In the genomic region with DNA sequence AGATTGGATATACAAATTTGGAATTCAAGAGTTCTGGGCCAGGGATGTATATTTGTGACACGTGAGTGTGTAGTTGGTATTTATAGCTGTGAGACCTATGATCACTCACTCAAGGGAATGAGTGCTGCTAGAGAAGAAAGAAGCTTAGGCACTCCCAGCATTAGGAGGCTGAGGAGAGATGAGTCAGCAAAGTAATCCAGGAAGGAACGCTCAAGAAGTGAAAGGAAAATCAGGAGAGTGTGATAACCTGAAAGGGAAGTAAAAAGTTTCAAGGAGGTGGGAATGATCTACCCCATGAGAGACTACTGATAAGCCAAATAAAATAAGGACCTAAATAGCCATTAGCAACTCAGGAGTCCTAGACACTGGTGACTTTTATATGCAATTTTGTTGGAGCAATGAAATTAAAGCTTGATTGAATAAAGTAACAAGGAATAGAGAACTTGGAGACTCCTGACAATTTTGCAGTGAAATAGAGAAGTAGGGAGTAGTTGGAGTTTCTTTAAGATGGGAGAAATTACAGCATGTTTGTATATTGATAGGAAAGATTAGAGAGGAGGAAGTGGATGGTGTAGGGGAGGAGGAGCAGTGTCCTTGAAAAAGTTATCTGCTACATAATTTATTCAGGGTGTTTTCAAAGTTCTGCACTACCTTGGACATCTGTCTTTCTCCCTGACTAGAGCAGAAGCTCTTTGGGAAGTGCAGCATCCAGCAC, we compare ENCODE assay signal across 11 cellular contexts.
DNase-seq lines count a peak whose midpoint lies in the region; ATAC-seq, FAIRE-seq and TF ChIP-seq lines count a peak whose summit lies in the region.
"Had no signal": no experiment of that assay in that cellular context is flagged by ENCODE, and none has a peak within 500 bp of the region (broad histone marks: within the 10 kb centered on the region; RNA-seq: fewer than 3 reads in every experiment).

No MANE protein-coding gene starts in this region.

- H3K79me2 ChIP-seq in K562 (ENCODE audit: control insufficient read depth, insufficient read depth, low read length) = no peaks in the 10 kb centered on the region

- BruUV-seq in K562 (replicated peaks; lab: Mats Ljungman, UMichigan) = no TSS peak

- peak overlapping the region; percentile 18; the same call in 1 of the 3 replicates for H3K27ac ChIP-seq in K562 (ENCODE audit: extremely low read depth, low read depth, low read length)
- no peak overlapping the region for H3K27ac ChIP-seq in aorta (ENCODE audit: low read depth in 1 of 2, low read length in 2 of 2)

- H3K4me1 ChIP-seq in K562 (replicated peaks in 1 of 2; ENCODE audit: control insufficient read depth in 2 of 2, insufficient read depth in 2 of 2, low read length in 2 of 2) = peaks cover 0 to 17% of the 10 kb centered on the region in 2 experiments; a peak in 3 of 5 replicates
- peaks cover 2 to 4% of the 10 kb centered on the region in 2 donors for H3K4me1 ChIP-seq in aorta (ENCODE audit: control insufficient read depth in 1 of 2, insufficient read depth in 2 of 2, low read length in 2 of 2)

- peak; percentile 24 for DNase-seq in CMK (ENCODE audit: low read depth)
- DNase-seq in KBM-7 = peak; percentile 49
- peak in 3 of 4 experiments; percentile 18 to 40 (median 21) for DNase-seq in K562 (ENCODE audit: extremely low read depth in 1 of 4, low spot score in 3 of 4)
- peak; percentile 76 for DNase-seq in kidney tubule cell (ENCODE audit: low spot score)
- no peak for DNase-seq in aorta
- DNase-seq in NCI-H345 (lab: John Stamatoyannopoulos, UW) = no peak
- DNase-seq in effector memory CD8-positive, alpha-beta T cell = no peak
- DNase-seq: glutamatergic neuron, midbrain had no signal

- POLR2A ChIA-PET in K562 (lab: Yijun Ruan, JAX) = interaction anchor here (1.0 kb wide), 1 partner anchor 121 kb away, joined by 4 read pairs; no protein-coding TSS in a partner anchor

- no peak for TF ChIP-seq CTCF in K562 (IDR thresholded peaks at IDR 0.05 in 2 of 3, conservative IDR thresholded peaks at IDR 0.05 in 1 of 3; ENCODE audit: insufficient read depth in 2 of 3, low read depth in 1 of 3, low read length in 3 of 3)

- FAIRE-seq in K562 (lab: Jason Lieb, UNC) = peak; percentile 55

- TF ChIP-seq POLR2A in K562 (conservative IDR thresholded peaks at IDR 0.05) = no peak

- intact Hi-C loops in K562 (cut with micrococcal nuclease) (loop anchor here (10.0 kb wide), 1 partner anchor 1575 kb away; no protein-coding TSS in a partner anchor), aorta (cut with DNase I) (loop anchor here in 1 of 2 donors (10.0 kb wide), 2 partner anchors 395 to 645 kb away; no protein-coding TSS in a partner anchor)

- H3K4me3 ChIP-seq in K562 (no peak overlapping the region), aorta (ENCODE audit: low read length in 2 of 2) (no peak overlapping the region)

- H3K4me2 ChIP-seq in K562 (ENCODE audit: insufficient read depth, low read length) = no peak overlapping the region

- H3K9me3 Mint-ChIP-seq in effector memory CD8-positive, alpha-beta T cell = no peaks in the 10 kb centered on the region
- H3K9me3 Mint-ChIP-seq: T-helper 2 cell treated with Interferon-gamma antibody and Interleukin-4, amounts not matched to agents 5 μg/mL and 100 μg/mL, for 36 hours had no signal

- H3K36me3 ChIP-seq in K562 (ENCODE audit: control insufficient read depth, insufficient read depth, low read length) = no peaks in the 10 kb centered on the region
- H3K36me3 ChIP-seq in aorta (ENCODE audit: control insufficient read depth in 1 of 2, insufficient read depth in 2 of 2, low read length in 1 of 2) = no peaks in the 10 kb centered on the region

- no peak overlapping the region for H3K27ac Mint-ChIP-seq in effector memory CD8-positive, alpha-beta T cell
- H3K27ac Mint-ChIP-seq: T-helper 2 cell treated with Interferon-gamma antibody and Interleukin-4, amounts not matched to agents 5 μg/mL and 100 μg/mL, for 36 hours had no signal

- H3K27me3 Mint-ChIP-seq in effector memory CD8-positive, alpha-beta T cell = no peaks in the 10 kb centered on the region

- no peak for TF ChIP-seq EP300 in K562 (IDR thresholded peaks at IDR 0.05; ENCODE audit: low read length)

- no peaks in the 10 kb centered on the region for H3K9me1 ChIP-seq in K562 (ENCODE audit: control insufficient read depth, insufficient read depth, low read length)

- H3K9me3 ChIP-seq in K562 (replicated peaks; ENCODE audit: control insufficient read depth, insufficient read depth, low read depth, low read length) (no peaks in the 10 kb centered on the region), aorta (ENCODE audit: control insufficient read depth, low read length) (no peaks in the 10 kb centered on the region)

- peaks cover 0 to 2% of the 10 kb centered on the region in 2 donors for H3K4me1 Mint-ChIP-seq in effector memory CD8-positive, alpha-beta T cell (ENCODE audit: low read depth in 2 of 2)

- TF ChIP-seq RAD21 in K562 (CRISPR knock-in tag; conservative IDR thresholded peaks at IDR 0.05 in 1 of 2, IDR thresholded peaks at IDR 0.05 in 1 of 2) = no peak

- in situ Hi-C loops in KBM-7 (cut with MboI; ENCODE audit: low pct_unique_long_range_greater_than_20kb, low sequenced_read_pairs) (loop anchor here (25.0 kb wide), 1 partner anchor 958 kb away; no protein-coding TSS in a partner anchor), K562 (cut with MboI) (loop anchor here (25.0 kb wide), 1 partner anchor 958 kb away; no protein-coding TSS in a partner anchor)

- H4K20me1 ChIP-seq in K562 (replicated peaks; ENCODE audit: control insufficient read depth, insufficient read depth, low read length) = no peaks in the 10 kb centered on the region

- 5% methylated on average over 2 of the region's 2 CpGs for WGBS in K562 (ENCODE audit: insufficient coverage, low coverage, missing lambda C conversion rate)
- whole genome bisulfite sequencing in aorta, 2 donors = 37 to 61% methylated on average over 2 of the region's 2 CpGs

- H3K4me3 Mint-ChIP-seq in effector memory CD8-positive, alpha-beta T cell = no peak overlapping the region
- H3K4me3 Mint-ChIP-seq: T-helper 2 cell treated with Interferon-gamma antibody and Interleukin-4, amounts not matched to agents 5 μg/mL and 100 μg/mL, for 36 hours had no signal

- H3K27me3 ChIP-seq in K562 (ENCODE audit: control insufficient read depth in 2 of 2, insufficient read depth in 2 of 2, low read length in 2 of 2) (no peaks in the 10 kb centered on the region), aorta (ENCODE audit: control insufficient read depth in 1 of 2, insufficient read depth in 2 of 2, low read length in 1 of 2) (no peaks in the 10 kb centered on the region)

- H3K36me3 Mint-ChIP-seq in effector memory CD8-positive, alpha-beta T cell (ENCODE audit: insufficient read depth) = no peaks in the 10 kb centered on the region

- peak; percentile 73 for ATAC-seq in K562
- no peak for ATAC-seq in aorta (ENCODE audit: low FRiP score)
- no peak for ATAC-seq in GM21447 (IDR thresholded peaks at IDR 0.05; ENCODE audit: unreplicated experiment)
- ATAC-seq in effector memory CD8-positive, alpha-beta T cell (replicated peaks) = no peak

- no peak overlapping the region for H2AFZ ChIP-seq in K562 (ENCODE audit: low read depth, low read length)

- H3K9ac ChIP-seq in K562 (ENCODE audit: insufficient read depth in 1 of 2, low read depth in 2 of 2, low read length in 2 of 2) = no peak overlapping the region

- CTCF ChIA-PET in K562 (lab: Yijun Ruan, JAX; ENCODE audit: low intra/inter-chr PET ratio) = no interaction called here

TF ChIP-seq in K562, 482 proteins besides CTCF, POLR2A, EP300 and RAD21 (continues in another document):
- TF ChIP-seq DPF2 (IDR thresholded peaks at IDR 0.05) (peak; percentile 44), CCAR2 (IDR thresholded peaks at IDR 0.05; ENCODE audit: low read depth, low read length) (no peak), FOSL1 (tag; conservative IDR thresholded peaks at IDR 0.05) (peak; percentile 54; the same call in 1 of the 2 replicates), MBD2 (IDR thresholded peaks at IDR 0.05; ENCODE audit: borderline replicate concordance, low read depth) (no peak), MAFG (tag; conservative IDR thresholded peaks at IDR 0.05) (peak; percentile 96), MTA2 (IDR thresholded peaks at IDR 0.05; ENCODE audit: low read depth) (0 out of 2 replicates have a peak, but pooled peaks have one; percentile 10), MAFF (IDR thresholded peaks at IDR 0.05; ENCODE audit: low read length) (peak; percentile 87), MAFK (IDR thresholded peaks at IDR 0.05; ENCODE audit: low read length) (peak; percentile 86), CBFA2T3 (IDR thresholded peaks at IDR 0.05) (peak; percentile 35; the same call in 1 of the 2 replicates), NFE2 (IDR thresholded peaks at IDR 0.05; ENCODE audit: low read depth) (peak; percentile 91), MTA1 (IDR thresholded peaks at IDR 0.05; ENCODE audit: borderline replicate concordance) (0 out of 2 replicates have a peak, but pooled peaks have one; percentile 21), SMARCC2 (IDR thresholded peaks at IDR 0.05; ENCODE audit: low read depth) (0 out of 2 replicates have a peak, but pooled peaks have one; percentile 42), C11orf30 (IDR thresholded peaks at IDR 0.05; ENCODE audit: low read depth) (peak; percentile 95), SMARCA4 (IDR thresholded peaks at IDR 0.05) (peak; percentile 69)
- TF ChIP-seq, protein P1, sequence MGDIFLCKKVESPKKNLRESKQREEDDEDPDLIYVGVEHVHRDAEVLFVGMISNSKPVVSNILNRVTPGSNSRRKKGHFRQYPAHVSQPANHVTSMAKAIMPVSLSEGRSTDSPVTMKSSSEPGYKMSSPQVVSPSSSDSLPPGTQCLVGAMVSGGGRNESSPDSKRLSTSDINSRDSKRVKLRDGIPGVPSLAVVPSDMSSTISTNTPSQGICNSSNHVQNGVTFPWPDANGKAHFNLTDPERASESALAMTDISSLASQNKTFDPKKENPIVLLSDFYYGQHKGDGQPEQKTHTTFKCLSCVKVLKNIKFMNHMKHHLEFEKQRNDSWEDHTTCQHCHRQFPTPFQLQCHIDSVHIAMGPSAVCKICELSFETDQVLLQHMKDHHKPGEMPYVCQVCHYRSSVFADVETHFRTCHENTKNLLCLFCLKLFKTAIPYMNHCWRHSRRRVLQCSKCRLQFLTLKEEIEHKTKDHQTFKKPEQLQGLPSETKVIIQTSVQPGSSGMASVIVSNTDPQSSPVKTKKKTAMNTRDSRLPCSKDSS (IDR thresholded peaks at IDR 0.05; ENCODE audit: low read depth, partially characterized antibody) = no peak
- TF ChIP-seq, protein P2, sequence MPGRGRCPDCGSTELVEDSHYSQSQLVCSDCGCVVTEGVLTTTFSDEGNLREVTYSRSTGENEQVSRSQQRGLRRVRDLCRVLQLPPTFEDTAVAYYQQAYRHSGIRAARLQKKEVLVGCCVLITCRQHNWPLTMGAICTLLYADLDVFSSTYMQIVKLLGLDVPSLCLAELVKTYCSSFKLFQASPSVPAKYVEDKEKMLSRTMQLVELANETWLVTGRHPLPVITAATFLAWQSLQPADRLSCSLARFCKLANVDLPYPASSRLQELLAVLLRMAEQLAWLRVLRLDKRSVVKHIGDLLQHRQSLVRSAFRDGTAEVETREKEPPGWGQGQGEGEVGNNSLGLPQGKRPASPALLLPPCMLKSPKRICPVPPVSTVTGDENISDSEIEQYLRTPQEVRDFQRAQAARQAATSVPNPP (IDR thresholded peaks at IDR 0.05; ENCODE audit: borderline replicate concordance, insufficient read depth, insufficient read length) = no peak

Comparison
In these comparisons a context has a peak if more than half of its experiments do, and no peak if none do; other contexts are left out.
1. DNase-seq: peak in CMK (single experiment), KBM-7 (single experiment), K562 (3 of 4) and kidney tubule cell (single experiment); none in aorta (0 of 2), NCI-H345 (single experiment) and effector memory CD8-positive, alpha-beta T cell (0 of 3).